Comparison of ENCODE assay signal across 6 cellular contexts in genomic region chr2:210263841-210264240, GRCh38. TPM values are rescaled to one million over a fixed set of nuclear protein-coding genes. Genes with fewer than 3 reads are reported as not detected.
"Had no signal": no experiment of that assay in that cellular context is flagged by ENCODE, and none has a peak within 500 bp of the region (broad histone marks: within the 10 kb centered on the region; RNA-seq: fewer than 3 reads in every experiment).

No MANE protein-coding gene starts in this region.

- H3K4me3 Mint-ChIP-seq: GM23338, H9 had no signal

- H3K4me1 Mint-ChIP-seq: GM23338, H9 had no signal

- H3K27ac Mint-ChIP-seq: GM23338, H9 had no signal

- H3K9me3 Mint-ChIP-seq: GM23338, H9 had no signal

- DNase-seq: H9, HCEC 1CT, IMR-90 had no signal

- ATAC-seq: GM23338 had no signal

RNA-seq across cellular contexts. Expression of gene ACADL, which starts 38.6 kb away (rescaled TPM):
- total RNA-seq: GM23338, HT-29, IMR-90 had no signal
- polyA plus RNA-seq: IMR-90 had no signal

RNA-seq across cellular contexts. Expression of gene MYL1, which starts 51.1 kb away (rescaled TPM):
- total RNA-seq: GM23338, H1, H9, HT-29, IMR-90 had no signal
- polyA plus RNA-seq: GM23338, H1, IMR-90 had no signal
